In the genomic region with DNA sequence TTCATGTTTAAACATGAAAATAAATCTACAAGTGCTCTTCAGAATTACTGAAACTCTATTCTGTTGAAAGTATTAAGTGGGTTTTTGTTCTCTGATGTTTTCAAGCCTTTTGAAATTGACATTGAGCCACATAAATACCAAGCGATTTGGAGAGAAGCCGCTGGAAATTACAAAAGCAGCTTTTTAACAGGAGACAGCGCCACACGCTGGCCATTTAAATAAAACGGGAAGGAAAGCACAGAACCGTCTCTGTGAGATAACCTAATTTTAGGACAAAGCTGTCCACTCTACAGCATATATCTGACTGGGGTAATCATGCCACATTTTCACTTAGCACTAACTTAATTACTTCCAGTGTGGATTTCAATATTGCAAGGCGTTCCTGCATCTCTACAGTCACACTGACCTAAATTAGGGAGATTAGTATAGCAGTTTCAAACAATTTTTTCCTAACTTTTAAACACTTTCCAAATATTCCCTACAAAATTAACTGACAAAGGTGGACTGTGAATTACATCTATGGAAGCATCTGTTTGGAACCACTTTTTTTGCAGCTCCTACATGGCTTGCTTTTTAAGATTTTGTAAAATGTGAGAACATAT, we compare ENCODE assay signal across 8 cellular contexts.
DNase-seq lines count a peak whose midpoint lies in the region; ATAC-seq lines count a peak whose summit lies in the region.

No MANE protein-coding gene starts in this region.

- ATAC-seq in GM21390 (IDR thresholded peaks at IDR 0.05; ENCODE audit: unreplicated experiment), result no peak
- ATAC-seq in GM21528 (IDR thresholded peaks at IDR 0.05; ENCODE audit: low FRiP score, unreplicated experiment), result no peak

- peak; percentile 9 for DNase-seq in stimulated activated CD4-positive, alpha-beta T cell treated with anti-CD3 and anti-CD28 coated beads, Interleukin-12 subunit alpha, Interleukin-12 subunit beta, amount 100 ng/mL, for 4 hours
- no peak for DNase-seq in stimulated activated CD4-positive, alpha-beta T cell treated with anti-CD3 and anti-CD28 coated beads, Interleukin-1b, Interleukin-23, amount 100 ng/mL, for 48 hours
- DNase-seq in NCI-H1105 (lab: John Stamatoyannopoulos, UW) (peak; percentile 42), glomerular visceral epithelial cell (ENCODE audit: extremely low spot score) (peak; percentile 23), smooth muscle cell of the brain vasculature (ENCODE audit: low read depth, low spot score) (peak; percentile 15)
- peak; percentile 44 for DNase-seq in activated CD4-positive, alpha-beta T cell treated with anti-CD3 and anti-CD28 coated beads for 48 hours
